36 cellular contexts compared by ENCODE assay signal in the genomic region with DNA sequence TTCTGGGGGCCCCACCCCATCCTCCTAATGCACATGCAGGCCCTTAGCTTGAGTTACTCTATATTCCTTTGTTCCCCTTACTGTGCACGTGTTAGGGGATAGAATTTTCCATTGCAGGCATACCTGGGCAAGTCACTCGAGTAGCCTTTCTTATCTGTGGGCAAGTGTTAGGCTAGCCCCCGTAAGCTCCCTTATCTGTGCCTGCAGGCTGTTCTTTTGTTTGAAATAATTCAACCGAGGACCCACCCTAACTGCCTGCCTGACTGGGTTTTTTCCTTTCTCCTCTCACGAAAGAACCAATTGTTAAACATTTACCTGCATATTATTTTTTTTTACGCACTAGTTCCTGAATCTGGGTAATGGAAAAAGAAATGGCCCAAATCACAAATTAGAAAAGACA.
"Had no signal": no experiment of that assay in that cellular context is flagged by ENCODE, and none has a peak within 500 bp of the region (broad histone marks: within the 10 kb centered on the region; RNA-seq: fewer than 3 reads in every experiment).

No MANE protein-coding gene starts in this region.

- H3K4me1 ChIP-seq: adrenal gland, breast epithelium had no signal

- H3K36me3 Mint-ChIP-seq: activated naive CD4-positive, alpha-beta T cell treated with anti-CD3 and anti-CD28 coated beads, Interleukin-2, amount 50 U/mL, for 72 hours; activated naive CD8-positive, alpha-beta T cell treated with anti-CD3 and anti-CD28 coated beads for 36 hours had no signal

- H3K27me3 ChIP-seq: adrenal gland, body of pancreas, brain microvascular endothelial cell, breast epithelium had no signal

- H3K4me3 Mint-ChIP-seq: activated CD4-positive, alpha-beta T cell treated with anti-CD3 and anti-CD28 coated beads for 36 hours; activated CD4-positive, alpha-beta T cell treated with anti-CD3 and anti-CD28 coated beads, Interleukin-2, amount 10 ng/mL, durations not matched to agents 7 days and 5 days; activated CD8-positive, alpha-beta T cell treated with anti-CD3 and anti-CD28 coated beads for 36 hours; activated naive CD8-positive, alpha-beta T cell treated with anti-CD3 and anti-CD28 coated beads for 36 hours; activated T-cell treated with anti-CD3 and anti-CD28 coated beads, Interleukin-2, amount 50 U/mL, for 4 hours; activated T-cell treated with anti-CD3 and anti-CD28 coated beads, Interleukin-2, amount 50 U/mL, for 72 hours; activated T-helper 1 cell treated with anti-CD3 and anti-CD28 coated beads, Interleukin-12 subunit alpha, Interleukin-12 subunit beta, Interleukin-2, Interleukin-4 antibody, amounts not matched to agents 30 ng/mL and 10 ng/mL and 1 ng/mL, durations not matched to agents 14 hours and 24 hours and 36 hours; activated T-helper 17 cell treated with anti-CD3 and anti-CD28 coated beads, Interleukin-2, amount 50 U/mL, for 72 hours; T-helper 1 cell treated with Interleukin-12 subunit alpha and Interleukin-12 subunit beta and Interleukin-4 antibody, amounts not matched to agents 30 μg/mL and 1 μg/mL, for 36 hours; T-helper 2 cell treated with Interferon-gamma antibody and Interleukin-4, amounts not matched to agents 5 μg/mL and 100 μg/mL, for 36 hours; WTC11 had no signal

- H3K27ac Mint-ChIP-seq: activated CD4-positive, alpha-beta T cell treated with anti-CD3 and anti-CD28 coated beads for 36 hours; activated CD4-positive, alpha-beta T cell treated with anti-CD3 and anti-CD28 coated beads, Interleukin-2, amount 10 ng/mL, durations not matched to agents 7 days and 5 days; activated CD8-positive, alpha-beta T cell treated with anti-CD3 and anti-CD28 coated beads for 36 hours; activated naive CD4-positive, alpha-beta T cell treated with anti-CD3 and anti-CD28 coated beads, Interleukin-2, amount 50 U/mL, for 72 hours; activated naive CD8-positive, alpha-beta T cell treated with anti-CD3 and anti-CD28 coated beads for 36 hours; activated T-cell treated with anti-CD3 and anti-CD28 coated beads, Interleukin-2, amount 50 U/mL, for 72 hours; activated T-helper 1 cell treated with anti-CD3 and anti-CD28 coated beads, Interleukin-12 subunit alpha, Interleukin-12 subunit beta, Interleukin-2, Interleukin-4 antibody, amounts not matched to agents 30 ng/mL and 10 ng/mL and 1 ng/mL, durations not matched to agents 14 hours and 24 hours and 36 hours; activated T-helper 17 cell treated with anti-CD3 and anti-CD28 coated beads, Interleukin-2, amount 50 U/mL, for 72 hours; T-helper 1 cell treated with Interleukin-12 subunit alpha and Interleukin-12 subunit beta and Interleukin-4 antibody, amounts not matched to agents 30 μg/mL and 1 μg/mL, for 36 hours; T-helper 2 cell treated with Interferon-gamma antibody and Interleukin-4, amounts not matched to agents 5 μg/mL and 100 μg/mL, for 36 hours; WTC11 had no signal

- H3K36me3 ChIP-seq: adrenal gland, brain microvascular endothelial cell, breast epithelium, WERI-Rb-1 had no signal

- H3K4me3 ChIP-seq: adrenal gland, body of pancreas, breast epithelium had no signal

- H3K9me3 ChIP-seq: adrenal gland, body of pancreas, breast epithelium had no signal

- H3K4me1 Mint-ChIP-seq: activated CD4-positive, alpha-beta T cell treated with anti-CD3 and anti-CD28 coated beads for 36 hours; activated CD4-positive, alpha-beta T cell treated with anti-CD3 and anti-CD28 coated beads, Interleukin-2, amount 10 ng/mL, durations not matched to agents 7 days and 5 days; activated naive CD8-positive, alpha-beta T cell treated with anti-CD3 and anti-CD28 coated beads for 36 hours; activated T-helper 17 cell treated with anti-CD3 and anti-CD28 coated beads, Interleukin-2, amount 50 U/mL, for 72 hours; WTC11 had no signal

- DNase-seq: activated CD4-positive, alpha-beta T cell treated with anti-CD3 and anti-CD28 coated beads for 1 hour; activated CD4-positive, alpha-beta T cell treated with anti-CD3 and anti-CD28 coated beads for 36 hours; activated CD4-positive, alpha-beta T cell treated with anti-CD3 and anti-CD28 coated beads for 48 hours; activated CD4-positive, alpha-beta T cell treated with anti-CD3 and anti-CD28 coated beads, Interleukin-2, amount 10 ng/mL, durations not matched to agents 7 days and 5 days; activated CD4-positive, alpha-beta T cell treated with anti-CD3 and anti-CD28 coated beads, Interleukin-2, amount 50 U/mL, for 48 hours; activated CD4-positive, CD25-positive, alpha-beta regulatory T cell; activated CD8-positive, alpha-beta memory T cell treated with anti-CD3 and anti-CD28 coated beads, Interleukin-2, amount 50 U/mL, for 4 hours; activated CD8-positive, alpha-beta T cell treated with anti-CD3 and anti-CD28 coated beads for 36 hours; activated effector memory CD4-positive, alpha-beta T cell treated with anti-CD3 and anti-CD28 coated beads, Interleukin-2, amount 50 U/mL, for 16 hours; activated gamma-delta T cell treated with Interleukin-2 at 50 U/mL for 16 hours; activated naive CD4-positive, alpha-beta T cell treated with anti-CD3 and anti-CD28 coated beads, Interleukin-2, amount 50 U/mL, for 16 hours; activated naive CD4-positive, alpha-beta T cell treated with Interleukin-2 at 50 U/mL for 16 hours; activated naive CD8-positive, alpha-beta T cell treated with anti-CD3 and anti-CD28 coated beads for 36 hours; activated T-cell treated with anti-CD3 and anti-CD28 coated beads for 4 hours; activated T-cell treated with anti-CD3 and anti-CD28 coated beads, Interleukin-2, amount 50 U/mL, for 1 hour; activated T-cell treated with anti-CD3 and anti-CD28 coated beads, Interleukin-2, amount 50 U/mL, for 4 hours; activated T-cell treated with anti-CD3 and anti-CD28 coated beads, Interleukin-2, amount 50 U/mL, for 72 hours; adrenal gland; amniotic stem cell; aorta; body of pancreas; brain microvascular endothelial cell; central memory CD4-positive, alpha-beta T cell; T-helper 1 cell; T-helper 2 cell; T-helper 9 cell; WERI-Rb-1 had no signal

- FAIRE-seq: astrocyte had no signal

- ATAC-seq: activated CD4-positive, alpha-beta T cell treated with anti-CD3 and anti-CD28 coated beads for 36 hours; activated CD4-positive, CD25-positive, alpha-beta regulatory T cell treated with anti-CD3 and anti-CD28 coated beads, Interleukin-2, amount 50 U/mL, for 24 hours; activated CD8-positive, alpha-beta T cell treated with anti-CD3 and anti-CD28 coated beads for 36 hours; activated naive CD4-positive, alpha-beta T cell treated with anti-CD3 and anti-CD28 coated beads, Interleukin-2, amount 50 U/mL, for 72 hours; activated T-cell treated with anti-CD3 and anti-CD28 coated beads, Interleukin-2, amount 50 U/mL, for 4 hours; activated T-cell treated with anti-CD3 and anti-CD28 coated beads, Interleukin-2, amount 50 U/mL, for 72 hours; activated T-helper 17 cell treated with anti-CD3 and anti-CD28 coated beads, Interleukin-2, amount 50 U/mL, for 72 hours; body of pancreas; WTC11 had no signal

- H3K27ac ChIP-seq: adrenal gland, body of pancreas, brain microvascular endothelial cell, breast epithelium, WERI-Rb-1 had no signal

- H3K27me3 Mint-ChIP-seq: activated CD4-positive, alpha-beta T cell treated with anti-CD3 and anti-CD28 coated beads for 36 hours; activated CD4-positive, alpha-beta T cell treated with anti-CD3 and anti-CD28 coated beads, Interleukin-2, amount 10 ng/mL, durations not matched to agents 7 days and 5 days; activated CD8-positive, alpha-beta T cell treated with anti-CD3 and anti-CD28 coated beads for 36 hours had no signal

- H3K9me3 Mint-ChIP-seq: activated CD8-positive, alpha-beta T cell treated with anti-CD3 and anti-CD28 coated beads for 36 hours; activated T-cell treated with anti-CD3 and anti-CD28 coated beads, Interleukin-2, amount 50 U/mL, for 4 hours; activated T-helper 1 cell treated with anti-CD3 and anti-CD28 coated beads, Interleukin-12 subunit alpha, Interleukin-12 subunit beta, Interleukin-2, Interleukin-4 antibody, amounts not matched to agents 30 ng/mL and 10 ng/mL and 1 ng/mL, durations not matched to agents 14 hours and 24 hours and 36 hours; activated T-helper 17 cell treated with anti-CD3 and anti-CD28 coated beads, Interleukin-2, amount 50 U/mL, for 72 hours; T-helper 1 cell treated with Interleukin-12 subunit alpha and Interleukin-12 subunit beta and Interleukin-4 antibody, amounts not matched to agents 30 μg/mL and 1 μg/mL, for 36 hours had no signal
